ENCODE assay signal across 8 cellular contexts in genomic region chr3:197960694-197961581, GRCh38. TPM values are rescaled to one million over a fixed set of nuclear protein-coding genes. Genes with fewer than 3 reads are reported as not detected.
DNase-seq lines count a peak whose midpoint lies in the region; ATAC-seq, FAIRE-seq and TF ChIP-seq lines count a peak whose summit lies in the region.

No MANE protein-coding gene starts in this region.

- FAIRE-seq in endothelial cell of umbilical vein (lab: Jason Lieb, UNC) = no peak

- DNase-seq in Panc1 (ENCODE audit: low read depth, low spot score) = no peak
- DNase-seq in endothelial cell of umbilical vein (ENCODE audit: low read depth, low spot score) = no peak
- peak; percentile 59 for DNase-seq in osteoblast (ENCODE audit: insufficient read length, low spot score, missing footprints)

- H3K79me2 ChIP-seq in endothelial cell of umbilical vein (ENCODE audit: control insufficient read depth, insufficient read depth, low read length) (no peaks in the 10 kb centered on the region), osteoblast (ENCODE audit: insufficient read depth, low read length) (peaks cover 12% of the 10 kb centered on the region)

- TF ChIP-seq CTCF in Panc1 (IDR thresholded peaks at IDR 0.05) (no peak), endothelial cell of umbilical vein (IDR thresholded peaks at IDR 0.05; ENCODE audit: extremely low read depth in 1 of 2, insufficient read depth in 1 of 2, low read depth in 1 of 2, low read length in 2 of 2) (no peak), osteoblast (IDR thresholded peaks at IDR 0.05; ENCODE audit: extremely low read depth, low read depth, low read length) (no peak)

- H3K36me3 ChIP-seq in Panc1 (ENCODE audit: control insufficient read depth, insufficient read depth, low read length) (no peaks in the 10 kb centered on the region), endothelial cell of umbilical vein (ENCODE audit: control insufficient read depth in 2 of 2, extremely low read depth in 1 of 2, insufficient read depth in 2 of 2, low read length in 2 of 2) (peaks cover 1 to 5% of the 10 kb centered on the region in 2 experiments), osteoblast (ENCODE audit: insufficient read depth, low read length) (peaks cover 10% of the 10 kb centered on the region)

- ATAC-seq in Panc1 (no peak), HG02938 (IDR thresholded peaks at IDR 0.05; ENCODE audit: unreplicated experiment) (no peak), HG03039 (IDR thresholded peaks at IDR 0.05; ENCODE audit: unreplicated experiment) (no peak), GM21723 (IDR thresholded peaks at IDR 0.05; ENCODE audit: unreplicated experiment) (no peak), HG02588 (IDR thresholded peaks at IDR 0.05; ENCODE audit: unreplicated experiment) (no peak)

- H3K4me1 ChIP-seq in Panc1 (ENCODE audit: control insufficient read depth, insufficient read depth, low read length) = peaks cover 37% of the 10 kb centered on the region
- H3K4me1 ChIP-seq in endothelial cell of umbilical vein (ENCODE audit: control insufficient read depth, extremely low read depth, insufficient read depth, low read length) = peaks cover 15% of the 10 kb centered on the region
- H3K4me1 ChIP-seq in osteoblast (ENCODE audit: insufficient read depth, low read length) = peaks cover 43% of the 10 kb centered on the region

- dilution Hi-C loops in endothelial cell of umbilical vein (cut with MboI; ENCODE audit: extremely low pct_ligation_motif_present, low sequenced_read_pairs) = no loop called here

- BruUV-seq in Panc1 (replicated peaks; lab: Mats Ljungman, UMichigan) = no TSS peak
- no TSS peak for BruUV-seq in endothelial cell of umbilical vein (replicated peaks; lab: Mats Ljungman, UMichigan)

- no peaks in the 10 kb centered on the region for H4K20me1 ChIP-seq in endothelial cell of umbilical vein (replicated peaks; ENCODE audit: control insufficient read depth, extremely low read depth, insufficient read depth, low read length)
- H4K20me1 ChIP-seq in osteoblast (ENCODE audit: insufficient read depth, low read length) = peaks cover 9% of the 10 kb centered on the region

- CTCF ChIA-PET in Panc1 (lab: Charles Lee) (no interaction called here), endothelial cell of umbilical vein (lab: Charles Lee) (interaction anchor here (0.9 kb wide), 1 partner anchor 119 kb away, joined by 3 read pairs; no protein-coding TSS in a partner anchor)

- peak overlapping the region; percentile 69 for H3K4me2 ChIP-seq in endothelial cell of umbilical vein (ENCODE audit: insufficient read depth, low read length)
- H3K4me2 ChIP-seq in osteoblast (ENCODE audit: insufficient read depth, low read length) = peak overlapping the region; percentile 99

- no peaks in the 10 kb centered on the region for H3K9me1 ChIP-seq in endothelial cell of umbilical vein (replicated peaks; ENCODE audit: control insufficient read depth, extremely low read depth, insufficient read depth, low read length)

- no peaks in the 10 kb centered on the region for H3K27me3 ChIP-seq in Panc1 (ENCODE audit: control insufficient read depth, insufficient read depth, low read length)
- H3K27me3 ChIP-seq in endothelial cell of umbilical vein (ENCODE audit: control insufficient read depth in 2 of 2, insufficient read depth in 2 of 2, low read length in 2 of 2) = no peaks in the 10 kb centered on the region
- H3K27me3 ChIP-seq in osteoblast (ENCODE audit: insufficient read depth, low read length) = no peaks in the 10 kb centered on the region

- intact Hi-C loops in Panc1 (cut with micrococcal nuclease; ENCODE audit: unreplicated experiment) (loop anchor here (5.0 kb wide), 1 partner anchor 126 kb away; no protein-coding TSS in a partner anchor), endothelial cell of umbilical vein (cut with micrococcal nuclease) (loop anchor here (1.0 to 5.0 kb wide), 2 partner anchors 11 to 121 kb away; partner anchors contain the start of gene RPL35A)

- peak overlapping the region; percentile 57 for H3K9ac ChIP-seq in endothelial cell of umbilical vein (replicated peaks; ENCODE audit: extremely low read depth, insufficient read depth, low read length)

- H2AFZ ChIP-seq in endothelial cell of umbilical vein (ENCODE audit: low read depth, low read length) (peak overlapping the region; percentile 82), osteoblast (ENCODE audit: low read length) (peak overlapping the region; percentile 98)

- H3K4me3 ChIP-seq in GM08714 (ENCODE audit: low read length) (peak overlapping the region; percentile 68; the same call in 1 of the 2 replicates), Panc1 (ENCODE audit: low read depth in 2 of 2, low read length in 2 of 2) (peak overlapping the region; percentile 69 to 94), endothelial cell of umbilical vein (replicated peaks in 1 of 3; ENCODE audit: insufficient read depth in 1 of 3, low read depth in 1 of 3, low read length in 3 of 3) (peak overlapping the region in 2 of 3 experiments; percentile 68 to 75), osteoblast (ENCODE audit: insufficient read depth, low read length) (peak overlapping the region; percentile 88)

- H3K9me3 ChIP-seq in Panc1 (ENCODE audit: control insufficient read depth, insufficient read depth, low read depth, low read length) (no peaks in the 10 kb centered on the region), endothelial cell of umbilical vein (replicated peaks; ENCODE audit: control insufficient read depth, insufficient read depth, low read length) (no peaks in the 10 kb centered on the region), osteoblast (ENCODE audit: low read depth, low read length) (no peaks in the 10 kb centered on the region)

- H3K27ac ChIP-seq in Panc1 (ENCODE audit: low read length) = peak overlapping the region; percentile 99
- H3K27ac ChIP-seq in endothelial cell of umbilical vein (ENCODE audit: insufficient read depth, low read depth, low read length) = no peak overlapping the region
- H3K27ac ChIP-seq in osteoblast (ENCODE audit: low read depth, low read length) = peak overlapping the region; percentile 93

- no peak for TF ChIP-seq POLR2A in endothelial cell of umbilical vein (IDR thresholded peaks at IDR 0.05; ENCODE audit: low read depth, low read length)

- in situ Hi-C loops in Panc1 (cut with HindIII; ENCODE audit: low pct_unique_long_range_greater_than_20kb, low sequenced_read_pairs) = no loop called here

- POLR2A ChIA-PET in Panc1 (lab: Charles Lee) (interaction anchor here (0.8 kb wide), 1 partner anchor 123 kb away, joined by 4 read pairs; no protein-coding TSS in a partner anchor), endothelial cell of umbilical vein (lab: Charles Lee) (no interaction called here)

TF ChIP-seq in endothelial cell of umbilical vein, 7 proteins besides CTCF, POLR2A, EP300 and RAD21:
- no peak for TF ChIP-seq POLR2AphosphoS5 (IDR thresholded peaks at IDR 0.05; ENCODE audit: insufficient read depth, low read depth, low read length)
- TF ChIP-seq MYC (IDR thresholded peaks at IDR 0.05; ENCODE audit: low read depth, low read length) = peak; percentile 4
- no peak for TF ChIP-seq MAX (IDR thresholded peaks at IDR 0.05; ENCODE audit: insufficient read depth, insufficient read length)
- no peak for TF ChIP-seq GATA2 (IDR thresholded peaks at IDR 0.05; ENCODE audit: insufficient read depth, insufficient read length, low read depth, low read length)
- TF ChIP-seq FOS (IDR thresholded peaks at IDR 0.05; ENCODE audit: borderline replicate concordance, insufficient read depth, low read length) = no peak
- TF ChIP-seq EZH2 (IDR thresholded peaks at IDR 0.05; ENCODE audit: borderline replicate concordance, low read depth, low read length, severe bottlenecking) = no peak
- no peak for TF ChIP-seq JUN (IDR thresholded peaks at IDR 0.05; ENCODE audit: borderline replicate concordance, insufficient read depth, insufficient read length, low read depth)

RNA-seq across cellular contexts. Expression of gene LMLN, which starts 0.9 kb away (rescaled TPM):
- total RNA-seq in Panc1 (2021; ENCODE audit: unreplicated experiment) (21.8 TPM), endothelial cell of umbilical vein (6.5 and 9.0 TPM in 2 replicates), osteoblast (13.0 and 16.3 TPM in 2 replicates)
- polyA plus RNA-seq in Panc1 (2012; ENCODE audit: insufficient read length) = 7.1 TPM
- 4.4 and 4.8 TPM in 2 replicates for polyA plus RNA-seq in endothelial cell of umbilical vein
- polyA plus RNA-seq in endothelial cell of umbilical vein (2011; cell fraction: cytosol; rRNA removed) = 3.5 and 3.6 TPM in 2 replicates
- 4.6 and 6.4 TPM in 2 replicates for polyA plus RNA-seq in endothelial cell of umbilical vein (2011; cell fraction: nucleus; rRNA removed)
- 2.4 and 3.7 TPM in 2 replicates for polyA plus RNA-seq in endothelial cell of umbilical vein (2012)
- polyA minus RNA-seq in endothelial cell of umbilical vein = 16.2 and 18.3 TPM in 2 replicates
- polyA minus RNA-seq in endothelial cell of umbilical vein (2011; cell fraction: cytosol; rRNA and poly(A)+ RNA removed) = 3.0 TPM
- 4.9 and 7.4 TPM in 2 replicates for polyA minus RNA-seq in endothelial cell of umbilical vein (2011; cell fraction: nucleus; rRNA and poly(A)+ RNA removed)

RNA-seq across cellular contexts. Expression of gene RPL35A, which starts 10.9 kb away (rescaled TPM):
- 1,025 TPM for total RNA-seq in Panc1 (2021; ENCODE audit: unreplicated experiment)
- polyA plus RNA-seq in Panc1 (2012; ENCODE audit: insufficient read length) = 981 TPM
- total RNA-seq in endothelial cell of umbilical vein = 1,094 and 1,153 TPM in 2 replicates
- 359 and 566 TPM in 2 replicates for polyA plus RNA-seq in endothelial cell of umbilical vein
- 938 and 1,035 TPM in 2 replicates for polyA plus RNA-seq in endothelial cell of umbilical vein (2011; cell fraction: cytosol; rRNA removed)
- polyA plus RNA-seq in endothelial cell of umbilical vein (2011; cell fraction: nucleus; rRNA removed) = 333 and 371 TPM in 2 replicates
- 2,287 and 2,329 TPM in 2 replicates for polyA plus RNA-seq in endothelial cell of umbilical vein (2012)
- 93.4 and 110 TPM in 2 replicates for polyA minus RNA-seq in endothelial cell of umbilical vein
- 275 TPM for polyA minus RNA-seq in endothelial cell of umbilical vein (2011; cell fraction: cytosol; rRNA and poly(A)+ RNA removed)
- 54.9 and 75.5 TPM in 2 replicates for polyA minus RNA-seq in endothelial cell of umbilical vein (2011; cell fraction: nucleus; rRNA and poly(A)+ RNA removed)
- 373 and 450 TPM in 2 replicates for total RNA-seq in osteoblast
